Comparison of ENCODE assay signal across 24 cellular contexts in genomic region chr4:4440333-4441061, GRCh38. TPM values are rescaled to one million over a fixed set of nuclear protein-coding genes. Genes with fewer than 3 reads are reported as not detected.
A peak's percentile ranks its signal among the peaks of the same experiment; 100 is the strongest.
DNase-seq lines count a peak whose midpoint lies in the region; ATAC-seq, FAIRE-seq and TF ChIP-seq lines count a peak whose summit lies in the region.
"Had no signal": no experiment of that assay in that cellular context is flagged by ENCODE, and none has a peak within 500 bp of the region (broad histone marks: within the 10 kb centered on the region; RNA-seq: fewer than 3 reads in every experiment).

No MANE protein-coding gene starts in this region.

- TF ChIP-seq POLR2A in GM12878 (IDR thresholded peaks at IDR 0.05; ENCODE audit: low read depth, low read length), result no peak

- 0 out of 2 replicates have a peak overlapping the region, but pooled peaks have one; percentile 29 for H3K9ac ChIP-seq in GM12878 (ENCODE audit: control insufficient read depth, insufficient read depth, low read length)
- H3K9ac ChIP-seq: KMS-11 had no signal

- H3K27me3 ChIP-seq in GM12878 (replicated peaks in 1 of 2; ENCODE audit: control insufficient read depth in 2 of 2, insufficient read depth in 2 of 2, low read length in 1 of 2), result no peaks in the 10 kb centered on the region
- H3K27me3 ChIP-seq in PC-9 (ENCODE audit: insufficient read depth, low read depth), result no peaks in the 10 kb centered on the region
- H3K27me3 ChIP-seq: SJSA1, upper lobe of left lung had no signal

- POLR2A ChIA-PET in GM12878 (lab: Charles Lee) (no interaction called here), PC-9 (lab: Charles Lee; ENCODE audit: unreplicated experiment) (no interaction called here)

- DNase-seq in A172 (ENCODE audit: low spot score) (peak; percentile 31), GM12878 (ENCODE audit: low read depth, low spot score) (peak; percentile 52), globus pallidus (ENCODE audit: low spot score) (no peak), AG08396 (ENCODE audit: low spot score) (no peak), PC-9 (no peak)
- DNase-seq: activated CD4-positive, alpha-beta T cell treated with anti-CD3 and anti-CD28 coated beads for 1 hour; activated CD8-positive, alpha-beta memory T cell treated with anti-CD3 and anti-CD28 coated beads, Interleukin-2, amount 10 ng/mL, durations not matched to agents 7 days and 5 days; activated effector memory CD4-positive, alpha-beta T cell treated with Interleukin-2 at 50 U/mL for 16 hours; DMS53; effector CD8-positive, alpha-beta T cell; islet precursor cell; NCI-H1092 treated with DMSO at 0.1 percent for 48 hours; NCI-H2081 treated with DMSO at 0.1 percent for 48 hours; NCI-H510A treated with DMSO at 0.1 percent for 48 hours; psoas muscle; stimulated activated naive CD8-positive, alpha-beta T cell treated with anti-CD3 and anti-CD28 coated beads, Interleukin-15, Interleukin-2, amounts not matched to agents 100 U/mL and 50 U/mL, for 24 hours; upper lobe of left lung had no signal

- SMC1A ChIA-PET in GM12878 (lab: Charles Lee; ENCODE audit: uncharacterized antibody, unreplicated experiment), result interaction anchor here (0.9 to 1.7 kb wide), 5 partner anchors 10 to 321 kb away, joined by 3 to 13 read pairs (median 5); no protein-coding TSS in a partner anchor

- RAD21 ChIA-PET in GM12878 (lab: Charles Lee; ENCODE audit: unreplicated experiment), result no interaction called here

- in situ Hi-C loops in GM12878 (cut with MboI), result no loop called here

- H3K4me3 ChIP-seq in GM12878, result no peak overlapping the region
- H3K4me3 ChIP-seq in PC-9, result no peak overlapping the region
- H3K4me3 ChIP-seq: psoas muscle, SJSA1, upper lobe of left lung had no signal

- TF ChIP-seq CTCF in GM12878 (IDR thresholded peaks at IDR 0.05 in 2 of 3, conservative IDR thresholded peaks at IDR 0.05 in 1 of 3; ENCODE audit: control insufficient read depth in 2 of 3, extremely low read depth in 1 of 3, insufficient read depth in 1 of 3, low read depth in 3 of 3, low read length in 3 of 3) (no peak), PC-9 (conservative IDR thresholded peaks at IDR 0.05) (no peak)

- H3K4me2 ChIP-seq in GM12878 (ENCODE audit: control insufficient read depth, insufficient read depth) (no peak overlapping the region; the same call in 1 of the 2 replicates), PC-9 (no peak overlapping the region)
- H3K4me2 ChIP-seq: KMS-11 had no signal

- intact Hi-C loops in GM12878 (cut with micrococcal nuclease; ENCODE audit: unreplicated experiment), result no loop called here
- intact Hi-C loops in PC-9 (cut with micrococcal nuclease; ENCODE audit: unreplicated experiment), result no loop called here

- H3K79me2 ChIP-seq in GM12878 (ENCODE audit: control insufficient read depth, insufficient read depth, low read length) (no peaks in the 10 kb centered on the region), PC-9 (ENCODE audit: low read depth) (no peaks in the 10 kb centered on the region)

- H3F3A ChIP-seq in PC-9 (ENCODE audit: insufficient read depth, low read depth), result no peaks in the 10 kb centered on the region

- BruUV-seq in GM12878 (replicated peaks; lab: Mats Ljungman, UMichigan) (no TSS peak), PC-9 (replicated peaks; lab: Mats Ljungman, UMichigan) (no TSS peak)

- H3K9me2 ChIP-seq in PC-9 (ENCODE audit: insufficient read depth), result no peaks in the 10 kb centered on the region

- no peaks in the 10 kb centered on the region for H3K9me3 ChIP-seq in GM12878 (replicated peaks; ENCODE audit: control insufficient read depth, insufficient read depth, low read length)
- no peaks in the 10 kb centered on the region for H3K9me3 ChIP-seq in PC-9 (ENCODE audit: insufficient read depth, low read depth)
- H3K9me3 ChIP-seq: psoas muscle, SJSA1, upper lobe of left lung had no signal

- no peak for FAIRE-seq in GM12878 (lab: Jason Lieb, UNC)
- FAIRE-seq: A204.1 had no signal

- H3K27ac ChIP-seq in GM12878 (ENCODE audit: control insufficient read depth, insufficient read depth) (peak overlapping the region; percentile 27), PC-9 (no peak overlapping the region)
- H3K27ac ChIP-seq: C4-2B, KMS-11, psoas muscle, SJSA1, upper lobe of left lung had no signal

- no peak overlapping the region for H2AFZ ChIP-seq in GM12878 (ENCODE audit: control insufficient read depth, low read depth, low read length)
- no peak overlapping the region for H2AFZ ChIP-seq in PC-9

- H4K20me1 ChIP-seq in GM12878 (ENCODE audit: control insufficient read depth, insufficient read depth), result no peaks in the 10 kb centered on the region
- no peaks in the 10 kb centered on the region for H4K20me1 ChIP-seq in PC-9 (ENCODE audit: insufficient read depth)

- CTCF ChIA-PET in GM12878 (lab: Yijun Ruan, JAX) (interaction anchor here (0.8 to 1.1 kb wide), 2 partner anchors 9 to 10 kb away, joined by 3 read pairs; no protein-coding TSS in a partner anchor), PC-9 (lab: Charles Lee) (no interaction called here)

- ATAC-seq in GM19043 (IDR thresholded peaks at IDR 0.05; ENCODE audit: low read depth, unreplicated experiment), result peak; percentile 61
- peak; percentile 51 for ATAC-seq in HG02852 (IDR thresholded peaks at IDR 0.05; ENCODE audit: unreplicated experiment)
- ATAC-seq in GM12878, result peak; percentile 58
- ATAC-seq in HG02678 (IDR thresholded peaks at IDR 0.05; ENCODE audit: unreplicated experiment), result no peak
- ATAC-seq: activated CD8-positive, alpha-beta memory T cell treated with anti-CD3 and anti-CD28 coated beads, Interleukin-2, amount 10 ng/mL, durations not matched to agents 7 days and 5 days; psoas muscle; stimulated activated naive CD8-positive, alpha-beta T cell treated with anti-CD3 and anti-CD28 coated beads, Interleukin-15, Interleukin-2, amounts not matched to agents 100 U/mL and 50 U/mL, for 24 hours had no signal

- WGBS in GM12878 (ENCODE audit: insufficient coverage, insufficient replicate concordance, low lambda C conversion rate, missing lambda C conversion rate), result 0% methylated on average over 2 of the region's 2 CpGs

- no peak for TF ChIP-seq RAD21 in GM12878 (IDR thresholded peaks at IDR 0.05; ENCODE audit: insufficient read depth, low read depth, low read length)

- TF ChIP-seq EP300 in GM12878 (IDR thresholded peaks at IDR 0.05; ENCODE audit: borderline replicate concordance in 1 of 2, control insufficient read depth in 1 of 2, low read depth in 2 of 2, low read length in 2 of 2), result no peak

- H3K4me1 ChIP-seq in GM12878 (ENCODE audit: control insufficient read depth, insufficient read depth, low read length) (peaks cover 9% of the 10 kb centered on the region), PC-9 (replicated peaks; ENCODE audit: insufficient read depth) (peaks cover 10% of the 10 kb centered on the region)
- H3K4me1 ChIP-seq: upper lobe of left lung had no signal

- H3K36me3 ChIP-seq in GM12878 (ENCODE audit: control insufficient read depth in 2 of 2, insufficient read depth in 2 of 2, low read length in 1 of 2), result peaks cover 2 to 7% of the 10 kb centered on the region in 2 experiments; a peak in 3 of 4 replicates
- H3K36me3 ChIP-seq in PC-9 (ENCODE audit: low read depth), result 0 out of 2 replicates have a peak, but pooled peaks cover 3% of the 10 kb centered on the region

TF ChIP-seq in GM12878, 131 proteins besides CTCF, POLR2A, EP300 and RAD21 (continues in another document):
- no peak for TF ChIP-seq SRF (IDR thresholded peaks at IDR 0.05; ENCODE audit: low read depth in 2 of 2, low read length in 2 of 2)
- TF ChIP-seq HDGF (IDR thresholded peaks at IDR 0.05), result no peak
- TF ChIP-seq, protein P1, sequence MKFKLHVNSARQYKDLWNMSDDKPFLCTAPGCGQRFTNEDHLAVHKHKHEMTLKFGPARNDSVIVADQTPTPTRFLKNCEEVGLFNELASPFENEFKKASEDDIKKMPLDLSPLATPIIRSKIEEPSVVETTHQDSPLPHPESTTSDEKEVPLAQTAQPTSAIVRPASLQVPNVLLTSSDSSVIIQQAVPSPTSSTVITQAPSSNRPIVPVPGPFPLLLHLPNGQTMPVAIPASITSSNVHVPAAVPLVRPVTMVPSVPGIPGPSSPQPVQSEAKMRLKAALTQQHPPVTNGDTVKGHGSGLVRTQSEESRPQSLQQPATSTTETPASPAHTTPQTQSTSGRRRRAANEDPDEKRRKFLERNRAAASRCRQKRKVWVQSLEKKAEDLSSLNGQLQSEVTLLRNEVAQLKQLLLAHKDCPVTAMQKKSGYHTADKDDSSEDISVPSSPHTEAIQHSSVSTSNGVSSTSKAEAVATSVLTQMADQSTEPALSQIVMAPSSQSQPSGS (IDR thresholded peaks at IDR 0.05; ENCODE audit: low read length), result peak; percentile 63; the same call in 1 of the 2 replicates
- TF ChIP-seq IRF4 (IDR thresholded peaks at IDR 0.05; ENCODE audit: low read depth, low read length), result peak; percentile 91
- TF ChIP-seq, protein P2, sequence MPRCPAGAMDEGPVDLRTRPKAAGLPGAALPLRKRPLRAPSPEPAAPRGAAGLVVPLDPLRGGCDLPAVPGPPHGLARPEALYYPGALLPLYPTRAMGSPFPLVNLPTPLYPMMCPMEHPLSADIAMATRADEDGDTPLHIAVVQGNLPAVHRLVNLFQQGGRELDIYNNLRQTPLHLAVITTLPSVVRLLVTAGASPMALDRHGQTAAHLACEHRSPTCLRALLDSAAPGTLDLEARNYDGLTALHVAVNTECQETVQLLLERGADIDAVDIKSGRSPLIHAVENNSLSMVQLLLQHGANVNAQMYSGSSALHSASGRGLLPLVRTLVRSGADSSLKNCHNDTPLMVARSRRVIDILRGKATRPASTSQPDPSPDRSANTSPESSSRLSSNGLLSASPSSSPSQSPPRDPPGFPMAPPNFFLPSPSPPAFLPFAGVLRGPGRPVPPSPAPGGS (IDR thresholded peaks at IDR 0.05; ENCODE audit: borderline replicate concordance, insufficient read depth, low read depth, low read length, poor library complexity, severe bottlenecking), result peak; percentile 86

RNA-seq across cellular contexts. Expression of gene NSG1, which starts 53.6 kb away (rescaled TPM):
- 7.0 and 9.2 TPM in 2 replicates for total RNA-seq in A172 (2014; rRNA removed; shearing (Covaris generic))
- total RNA-seq in GM12878 (2013; cell fraction: nucleolus; rRNA removed), result not detected in 2 replicates
- total RNA-seq in GM12878 (2014; rRNA removed) (not detected in 2 replicates), GM12878 (2014; rRNA removed; fragmentation: Illumina TruSeq; extraction: Trizol) (not detected in 2 replicates), GM12878 (2021) (0.10 TPM in 1 of 2 replicates, not detected in the other), PC-9 (2021) (not detected in 2 replicates)
- 0.42 TPM for polyA plus RNA-seq in GM12878 (2011; ENCODE audit: low read depth)
- polyA plus RNA-seq in GM12878 (2011; rRNA removed) (0.03 TPM in 1 of 2 replicates, not detected in the other), GM12878 (2014; fragmentation: Illumina TruSeq; extraction: Trizol) (0.06 TPM in 1 of 2 replicates, not detected in the other), GM12878 (2014; fragmentation: Nextera tagmentation; extraction: Ambion mirVana) (not detected), GM12878 (2014; rRNA removed) (0.22 TPM in 1 of 2 replicates, not detected in the other), GM12878 (2016; fragmentation: Nextera tagmentation; extraction: Ambion mirVana) (under 1 TPM; 0.15 to 0.19 TPM)
- not detected in 2 replicates for polyA plus RNA-seq in GM12878 (2011; cell fraction: cytosol; rRNA removed)
- 0.26 TPM in 1 of 2 replicates, not detected in the other for polyA plus RNA-seq in GM12878 (2011; cell fraction: nucleus; rRNA removed)
- polyA plus RNA-seq in GM12878 (2012), result 0.59 and 0.70 TPM in 2 replicates
- not detected in 2 replicates for polyA minus RNA-seq in GM12878 (2011; rRNA and poly(A)+ RNA removed)
- not detected in 2 replicates for polyA minus RNA-seq in GM12878 (2011; cell fraction: cytosol; rRNA and poly(A)+ RNA removed)
- not detected in 2 replicates for polyA minus RNA-seq in GM12878 (2011; cell fraction: nucleus; rRNA and poly(A)+ RNA removed)
- total RNA-seq: SJSA1 had no signal

Comparison
In these comparisons a context has a peak if more than half of its experiments do, and no peak if none do; other contexts are left out.
1. DNase-seq: peak in A172 (single experiment) and GM12878 (single experiment); none in globus pallidus (single experiment), AG08396 (single experiment) and PC-9 (0 of 2).